Comparison of ENCODE assay signal across 8 cellular contexts in the genomic region with DNA sequence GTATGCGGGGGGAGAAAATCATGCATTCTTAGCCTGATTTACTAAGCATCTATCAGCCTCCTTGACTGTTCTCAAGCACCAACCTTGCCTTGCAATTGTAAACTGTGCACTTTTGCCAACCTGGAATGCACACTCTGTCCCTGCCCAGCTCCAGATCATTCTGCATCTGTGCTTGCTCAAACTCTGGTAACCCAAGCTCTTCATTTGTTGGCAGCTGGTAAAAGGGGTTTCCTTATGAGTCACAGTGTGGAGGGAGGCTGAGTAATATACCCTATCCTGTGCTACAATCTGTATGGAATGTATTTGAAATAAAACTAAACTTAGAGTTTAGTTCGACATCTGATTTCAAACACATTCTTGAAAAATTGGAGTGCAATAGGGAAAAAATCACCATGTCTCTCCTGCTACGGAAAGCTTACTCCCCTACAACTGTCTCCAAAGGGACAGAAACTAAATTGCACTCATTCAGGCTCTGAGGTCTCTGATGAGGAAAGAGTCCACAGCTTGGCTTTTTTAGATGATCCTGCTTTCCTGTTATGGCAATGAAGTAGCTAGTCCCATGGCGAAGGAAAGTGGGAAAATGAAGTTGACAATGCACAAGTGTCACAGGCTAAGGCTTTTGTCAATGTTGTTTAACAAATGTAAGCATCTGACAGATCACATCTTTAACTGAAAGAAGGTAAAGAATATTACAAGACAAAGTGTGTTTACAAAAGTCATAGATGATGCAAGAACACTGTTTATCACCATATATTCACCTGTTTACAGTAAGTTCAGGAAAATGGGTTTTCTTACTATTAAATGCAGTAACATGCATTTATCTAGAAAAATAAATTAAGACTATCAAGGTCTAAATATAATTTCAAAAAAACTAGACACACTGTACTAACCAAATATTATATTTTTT.
DNase-seq lines count a peak whose midpoint lies in the region; TF ChIP-seq lines count a peak whose summit lies in the region.

No MANE protein-coding gene starts in this region.

- H3K9me3 Mint-ChIP-seq in activated T-helper 1 cell treated with anti-CD3 and anti-CD28 coated beads, Interleukin-12 subunit alpha, Interleukin-12 subunit beta, Interleukin-2, Interleukin-4 antibody, amounts not matched to agents 30 ng/mL and 10 ng/mL and 1 ng/mL, durations not matched to agents 14 hours and 24 hours and 36 hours = no peaks in the 10 kb centered on the region

- H3K4me3 ChIP-seq in AG10803 (ENCODE audit: low read length) = peak overlapping the region; percentile 43

- H3K27ac Mint-ChIP-seq in activated T-helper 1 cell treated with anti-CD3 and anti-CD28 coated beads, Interleukin-12 subunit alpha, Interleukin-12 subunit beta, Interleukin-2, Interleukin-4 antibody, amounts not matched to agents 30 ng/mL and 10 ng/mL and 1 ng/mL, durations not matched to agents 14 hours and 24 hours and 36 hours = no peak overlapping the region

- H3K4me3 Mint-ChIP-seq in activated T-helper 1 cell treated with anti-CD3 and anti-CD28 coated beads, Interleukin-12 subunit alpha, Interleukin-12 subunit beta, Interleukin-2, Interleukin-4 antibody, amounts not matched to agents 30 ng/mL and 10 ng/mL and 1 ng/mL, durations not matched to agents 14 hours and 24 hours and 36 hours = no peak overlapping the region

- no peak for TF ChIP-seq CTCF in AG10803 (conservative IDR thresholded peaks at IDR 0.05; ENCODE audit: low read length)

- DNase-seq in AG10803 (ENCODE audit: low read depth) (peak; percentile 95), HS-27A (ENCODE audit: low read depth) (peak; percentile 85), dedifferentiated amniotic fluid mesenchymal stem cell (ENCODE audit: extremely low spot score) (peak; percentile 97), myocyte (ENCODE audit: low read depth) (peak; percentile 97), NCI-H345 (lab: John Stamatoyannopoulos, UW) (no peak), HUDEP-2 (lab: John Stamatoyannopoulos, UW; ENCODE audit: unreplicated experiment in 76 of 76) (no peak)
- DNase-seq in activated CD4-positive, alpha-beta T cell treated with anti-CD3 and anti-CD28 coated beads for 1 hour = no peak
- DNase-seq in activated T-helper 1 cell treated with anti-CD3 and anti-CD28 coated beads, Interleukin-12 subunit alpha, Interleukin-12 subunit beta, Interleukin-2, Interleukin-4 antibody, amounts not matched to agents 30 ng/mL and 10 ng/mL and 1 ng/mL, durations not matched to agents 14 hours and 24 hours and 36 hours (ENCODE audit: low spot score) = no peak

- H3K36me3 Mint-ChIP-seq in activated T-helper 1 cell treated with anti-CD3 and anti-CD28 coated beads, Interleukin-12 subunit alpha, Interleukin-12 subunit beta, Interleukin-2, Interleukin-4 antibody, amounts not matched to agents 30 ng/mL and 10 ng/mL and 1 ng/mL, durations not matched to agents 14 hours and 24 hours and 36 hours (ENCODE audit: low read depth) = no peaks in the 10 kb centered on the region

- H3K4me1 Mint-ChIP-seq in activated T-helper 1 cell treated with anti-CD3 and anti-CD28 coated beads, Interleukin-12 subunit alpha, Interleukin-12 subunit beta, Interleukin-2, Interleukin-4 antibody, amounts not matched to agents 30 ng/mL and 10 ng/mL and 1 ng/mL, durations not matched to agents 14 hours and 24 hours and 36 hours (ENCODE audit: low read depth) = no peaks in the 10 kb centered on the region

- peaks cover 23% of the 10 kb centered on the region for H3K27me3 Mint-ChIP-seq in activated T-helper 1 cell treated with anti-CD3 and anti-CD28 coated beads, Interleukin-12 subunit alpha, Interleukin-12 subunit beta, Interleukin-2, Interleukin-4 antibody, amounts not matched to agents 30 ng/mL and 10 ng/mL and 1 ng/mL, durations not matched to agents 14 hours and 24 hours and 36 hours (ENCODE audit: insufficient read depth)

- intact Hi-C loops in activated T-helper 1 cell treated with anti-CD3 and anti-CD28 coated beads, Interleukin-12 subunit alpha, Interleukin-12 subunit beta, Interleukin-2, Interleukin-4 antibody, amounts not matched to agents 30 ng/mL and 10 ng/mL and 1 ng/mL, durations not matched to agents 14 hours and 24 hours and 36 hours (cut with micrococcal nuclease) = no loop called here

Comparison
In these comparisons a context has a peak if more than half of its experiments do, and no peak if none do; other contexts are left out.
1. DNase-seq: peak in AG10803 (single experiment), HS-27A (single experiment), dedifferentiated amniotic fluid mesenchymal stem cell (single experiment) and myocyte (single experiment); none in NCI-H345 (single experiment), HUDEP-2 (0 of 76), activated CD4-positive, alpha-beta T cell treated with anti-CD3 and anti-CD28 coated beads for 1 hour (single experiment) and activated T-helper 1 cell treated with anti-CD3 and anti-CD28 coated beads, Interleukin-12 subunit alpha, Interleukin-12 subunit beta, Interleukin-2, Interleukin-4 antibody, amounts not matched to agents 30 ng/mL and 10 ng/mL and 1 ng/mL, durations not matched to agents 14 hours and 24 hours and 36 hours (single experiment).